6 cellular contexts compared by ENCODE assay signal in genomic region chr2:74548285-74548918, GRCh38. TPM values are rescaled to one million over a fixed set of nuclear protein-coding genes. Genes with fewer than 3 reads are reported as not detected.
DNase-seq lines count a peak whose midpoint lies in the region; ATAC-seq, FAIRE-seq and TF ChIP-seq lines count a peak whose summit lies in the region.

No MANE protein-coding gene starts in this region.

- TF ChIP-seq CTCF in GM12875 (IDR thresholded peaks at IDR 0.05; ENCODE audit: borderline replicate concordance, insufficient read depth, low read depth, low read length): no peak

- no peak overlapping the region for H3K27ac Mint-ChIP-seq in activated CD4-positive, alpha-beta memory T cell treated with anti-CD3 and anti-CD28 coated beads for 36 hours
- H3K27ac Mint-ChIP-seq in memory B cell: peak overlapping the region; percentile 10

- no peak for FAIRE-seq in GM19239 (lab: Jason Lieb, UNC)

- H3K4me1 Mint-ChIP-seq in activated CD4-positive, alpha-beta memory T cell treated with anti-CD3 and anti-CD28 coated beads for 36 hours (ENCODE audit: low read depth): peaks cover 8% of the 10 kb centered on the region
- peaks cover 26% of the 10 kb centered on the region for H3K4me1 Mint-ChIP-seq in memory B cell

- peak overlapping the region; percentile 66 for H3K4me3 Mint-ChIP-seq in activated CD4-positive, alpha-beta memory T cell treated with anti-CD3 and anti-CD28 coated beads for 36 hours
- H3K4me3 Mint-ChIP-seq in memory B cell: peak overlapping the region; percentile 78

- no peak for DNase-seq in activated CD4-positive, alpha-beta memory T cell treated with anti-CD3 and anti-CD28 coated beads for 36 hours
- DNase-seq in memory B cell (ENCODE audit: low spot score in 2 of 2): no peak
- no peak for DNase-seq in GM19239 (ENCODE audit: insufficient read length, low spot score)
- DNase-seq in H4 (ENCODE audit: low spot score): no peak

- intact Hi-C loops in activated CD4-positive, alpha-beta memory T cell treated with anti-CD3 and anti-CD28 coated beads for 36 hours (cut with micrococcal nuclease): no loop called here

- peak overlapping the region; percentile 78 for H3K4me3 ChIP-seq in GM12875 (ENCODE audit: low read depth, low read length)

- POLR2A ChIA-PET in activated CD4-positive, alpha-beta memory T cell treated with anti-CD3 and anti-CD28 coated beads for 36 hours (lab: Charles Lee): no interaction called here

- no peaks in the 10 kb centered on the region for H3K36me3 Mint-ChIP-seq in activated CD4-positive, alpha-beta memory T cell treated with anti-CD3 and anti-CD28 coated beads for 36 hours
- H3K36me3 Mint-ChIP-seq in memory B cell: peaks cover 2% of the 10 kb centered on the region

- ATAC-seq in memory B cell (ENCODE audit: low read depth) (peak; percentile 29), HG03439 (IDR thresholded peaks at IDR 0.05; ENCODE audit: unreplicated experiment) (no peak)

- no peaks in the 10 kb centered on the region for H3K9me3 Mint-ChIP-seq in activated CD4-positive, alpha-beta memory T cell treated with anti-CD3 and anti-CD28 coated beads for 36 hours
- H3K9me3 Mint-ChIP-seq in memory B cell: no peaks in the 10 kb centered on the region

- peaks cover 21% of the 10 kb centered on the region for H3K27me3 Mint-ChIP-seq in activated CD4-positive, alpha-beta memory T cell treated with anti-CD3 and anti-CD28 coated beads for 36 hours
- H3K27me3 Mint-ChIP-seq in memory B cell: peaks cover 15% of the 10 kb centered on the region

- CTCF ChIA-PET in activated CD4-positive, alpha-beta memory T cell treated with anti-CD3 and anti-CD28 coated beads for 36 hours (lab: Charles Lee): interaction anchor here (0.5 kb wide), 1 partner anchor 398 kb away, joined by 5 read pairs; no protein-coding TSS in a partner anchor

RNA-seq across cellular contexts. Expression of gene LOXL3, which starts 5.3 kb away (rescaled TPM):
- total RNA-seq in activated CD4-positive, alpha-beta memory T cell treated with anti-CD3 and anti-CD28 coated beads for 36 hours: 1 to 10 TPM in 1 of 2 experiments, under 1 TPM in 1; 0.90 to 1.1 TPM
- 2.0 and 2.4 TPM in 2 replicates for total RNA-seq in H4 (2014; rRNA removed; shearing (Covaris generic))

RNA-seq across cellular contexts. Expression of gene DOK1, which starts 6.1 kb away (rescaled TPM):
- total RNA-seq in activated CD4-positive, alpha-beta memory T cell treated with anti-CD3 and anti-CD28 coated beads for 36 hours: 10 to 100 TPM; 23.1 to 24.5 TPM
- total RNA-seq in H4 (2014; rRNA removed; shearing (Covaris generic)): 0.84 and 2.1 TPM in 2 replicates

RNA-seq across cellular contexts. Expression of gene HTRA2, which starts 18.7 kb away (rescaled TPM):
- total RNA-seq in activated CD4-positive, alpha-beta memory T cell treated with anti-CD3 and anti-CD28 coated beads for 36 hours: 10 to 100 TPM; 70.6 to 72.3 TPM
- total RNA-seq in H4 (2014; rRNA removed; shearing (Covaris generic)): 40.5 and 49.5 TPM in 2 replicates

RNA-seq across cellular contexts. Expression of gene AUP1, which starts 18.9 kb away (rescaled TPM):
- total RNA-seq in activated CD4-positive, alpha-beta memory T cell treated with anti-CD3 and anti-CD28 coated beads for 36 hours: 10 to 100 TPM; 92.1 to 98.0 TPM
- 95.4 and 102 TPM in 2 replicates for total RNA-seq in H4 (2014; rRNA removed; shearing (Covaris generic))

RNA-seq across cellular contexts. Expression of gene DQX1, which starts 22.4 kb away (rescaled TPM):
- total RNA-seq in activated CD4-positive, alpha-beta memory T cell treated with anti-CD3 and anti-CD28 coated beads for 36 hours: under 1 TPM; 0.33 to 0.56 TPM
- not detected in 2 replicates for total RNA-seq in H4 (2014; rRNA removed; shearing (Covaris generic))
